ENCODE assay signal across 1 cellular context in the genomic region with DNA sequence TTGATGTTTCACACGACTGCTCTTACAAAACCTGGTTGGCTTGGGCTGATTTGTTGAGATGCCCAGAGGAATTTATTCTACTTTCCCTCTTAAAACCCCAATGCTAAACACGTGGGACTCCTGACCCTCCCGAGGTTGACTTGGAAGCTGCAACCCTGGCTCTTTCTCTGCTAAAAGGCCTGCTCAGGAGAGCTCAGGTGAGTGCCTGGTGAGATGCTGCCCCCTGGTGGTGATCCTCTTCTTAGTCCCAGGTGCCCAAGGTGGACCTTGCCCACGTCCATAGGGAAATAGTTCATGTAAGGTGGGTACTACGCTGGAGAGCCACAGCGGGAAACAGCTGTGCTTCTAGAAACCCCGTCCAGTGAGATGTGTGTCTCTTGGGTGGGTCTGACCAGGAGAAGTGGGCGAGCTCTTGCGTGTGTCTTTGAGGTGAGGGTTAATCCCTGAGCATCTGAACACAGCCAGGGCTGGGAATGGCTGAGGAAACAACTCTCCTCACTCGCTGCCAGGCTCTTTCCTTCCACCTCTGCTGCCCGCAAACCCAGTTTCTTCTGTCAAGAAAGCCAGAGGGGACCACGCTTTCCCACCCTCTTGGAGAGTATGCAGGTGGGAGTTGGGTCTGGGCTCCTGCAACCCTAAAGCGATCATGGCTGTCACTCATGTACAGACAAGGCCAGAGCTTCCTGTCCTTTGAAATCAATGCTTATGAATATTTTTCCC.
TF ChIP-seq lines count a peak whose summit lies in the region.

No MANE protein-coding gene starts in this region.

TF ChIP-seq in GM23338, 12 proteins besides CTCF, POLR2A, EP300 and RAD21 (continued from another document):
- TF ChIP-seq, protein P1, sequence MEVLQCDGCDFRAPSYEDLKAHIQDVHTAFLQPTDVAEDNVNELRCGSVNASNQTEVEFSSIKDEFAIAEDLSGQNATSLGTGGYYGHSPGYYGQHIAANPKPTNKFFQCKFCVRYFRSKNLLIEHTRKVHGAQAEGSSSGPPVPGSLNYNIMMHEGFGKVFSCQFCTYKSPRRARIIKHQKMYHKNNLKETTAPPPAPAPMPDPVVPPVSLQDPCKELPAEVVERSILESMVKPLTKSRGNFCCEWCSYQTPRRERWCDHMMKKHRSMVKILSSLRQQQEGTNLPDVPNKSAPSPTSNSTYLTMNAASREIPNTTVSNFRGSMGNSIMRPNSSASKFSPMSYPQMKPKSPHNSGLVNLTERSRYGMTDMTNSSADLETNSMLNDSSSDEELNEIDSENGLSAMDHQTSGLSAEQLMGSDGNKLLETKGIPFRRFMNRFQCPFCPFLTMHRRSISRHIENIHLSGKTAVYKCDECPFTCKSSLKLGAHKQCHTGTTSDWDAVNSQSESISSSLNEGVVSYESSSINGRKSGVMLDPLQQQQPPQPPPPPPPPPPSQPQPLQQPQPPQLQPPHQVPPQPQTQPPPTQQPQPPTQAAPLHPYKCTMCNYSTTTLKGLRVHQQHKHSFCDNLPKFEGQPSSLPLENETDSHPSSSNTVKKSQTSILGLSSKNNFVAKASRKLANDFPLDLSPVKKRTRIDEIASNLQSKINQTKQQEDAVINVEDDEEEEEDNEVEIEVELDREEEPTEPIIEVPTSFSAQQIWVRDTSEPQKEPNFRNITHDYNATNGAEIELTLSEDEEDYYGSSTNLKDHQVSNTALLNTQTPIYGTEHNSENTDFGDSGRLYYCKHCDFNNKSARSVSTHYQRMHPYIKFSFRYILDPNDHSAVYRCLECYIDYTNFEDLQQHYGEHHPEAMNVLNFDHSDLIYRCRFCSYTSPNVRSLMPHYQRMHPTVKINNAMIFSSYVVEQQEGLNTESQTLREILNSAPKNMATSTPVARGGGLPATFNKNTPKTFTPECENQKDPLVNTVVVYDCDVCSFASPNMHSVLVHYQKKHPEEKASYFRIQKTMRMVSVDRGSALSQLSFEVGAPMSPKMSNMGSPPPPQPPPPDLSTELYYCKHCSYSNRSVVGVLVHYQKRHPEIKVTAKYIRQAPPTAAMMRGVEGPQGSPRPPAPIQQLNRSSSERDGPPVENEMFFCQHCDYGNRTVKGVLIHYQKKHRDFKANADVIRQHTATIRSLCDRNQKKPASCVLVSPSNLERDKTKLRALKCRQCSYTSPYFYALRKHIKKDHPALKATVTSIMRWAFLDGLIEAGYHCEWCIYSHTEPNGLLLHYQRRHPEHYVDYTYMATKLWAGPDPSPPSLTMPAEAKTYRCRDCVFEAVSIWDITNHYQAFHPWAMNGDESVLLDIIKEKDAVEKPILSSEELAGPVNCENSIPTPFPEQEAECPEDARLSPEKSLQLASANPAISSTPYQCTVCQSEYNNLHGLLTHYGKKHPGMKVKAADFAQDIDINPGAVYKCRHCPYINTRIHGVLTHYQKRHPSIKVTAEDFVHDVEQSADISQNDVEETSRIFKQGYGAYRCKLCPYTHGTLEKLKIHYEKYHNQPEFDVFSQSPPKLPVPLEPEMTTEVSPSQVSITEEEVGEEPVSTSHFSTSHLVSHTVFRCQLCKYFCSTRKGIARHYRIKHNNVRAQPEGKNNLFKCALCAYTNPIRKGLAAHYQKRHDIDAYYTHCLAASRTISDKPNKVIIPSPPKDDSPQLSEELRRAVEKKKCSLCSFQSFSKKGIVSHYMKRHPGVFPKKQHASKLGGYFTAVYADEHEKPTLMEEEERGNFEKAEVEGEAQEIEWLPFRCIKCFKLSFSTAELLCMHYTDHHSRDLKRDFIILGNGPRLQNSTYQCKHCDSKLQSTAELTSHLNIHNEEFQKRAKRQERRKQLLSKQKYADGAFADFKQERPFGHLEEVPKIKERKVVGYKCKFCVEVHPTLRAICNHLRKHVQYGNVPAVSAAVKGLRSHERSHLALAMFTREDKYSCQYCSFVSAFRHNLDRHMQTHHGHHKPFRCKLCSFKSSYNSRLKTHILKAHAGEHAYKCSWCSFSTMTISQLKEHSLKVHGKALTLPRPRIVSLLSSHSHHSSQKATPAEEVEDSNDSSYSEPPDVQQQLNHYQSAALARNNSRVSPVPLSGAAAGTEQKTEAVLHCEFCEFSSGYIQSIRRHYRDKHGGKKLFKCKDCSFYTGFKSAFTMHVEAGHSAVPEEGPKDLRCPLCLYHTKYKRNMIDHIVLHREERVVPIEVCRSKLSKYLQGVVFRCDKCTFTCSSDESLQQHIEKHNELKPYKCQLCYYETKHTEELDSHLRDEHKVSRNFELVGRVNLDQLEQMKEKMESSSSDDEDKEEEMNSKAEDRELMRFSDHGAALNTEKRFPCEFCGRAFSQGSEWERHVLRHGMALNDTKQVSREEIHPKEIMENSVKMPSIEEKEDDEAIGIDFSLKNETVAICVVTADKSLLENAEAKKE (CRISPR knock-in tag; IDR thresholded peaks at IDR 0.05) = no peak
- TF ChIP-seq ZNF331 (CRISPR knock-in tag; IDR thresholded peaks at IDR 0.05; ENCODE audit: low read depth) (no peak), NANOG (IDR thresholded peaks at IDR 0.05; ENCODE audit: borderline replicate concordance) (no peak), CREB1 (CRISPR knock-in tag; IDR thresholded peaks at IDR 0.05; ENCODE audit: low read depth) (no peak), EZH2 (IDR thresholded peaks at IDR 0.05; ENCODE audit: low read depth, unreplicated experiment) (no peak)
- TF ChIP-seq, protein P2, sequence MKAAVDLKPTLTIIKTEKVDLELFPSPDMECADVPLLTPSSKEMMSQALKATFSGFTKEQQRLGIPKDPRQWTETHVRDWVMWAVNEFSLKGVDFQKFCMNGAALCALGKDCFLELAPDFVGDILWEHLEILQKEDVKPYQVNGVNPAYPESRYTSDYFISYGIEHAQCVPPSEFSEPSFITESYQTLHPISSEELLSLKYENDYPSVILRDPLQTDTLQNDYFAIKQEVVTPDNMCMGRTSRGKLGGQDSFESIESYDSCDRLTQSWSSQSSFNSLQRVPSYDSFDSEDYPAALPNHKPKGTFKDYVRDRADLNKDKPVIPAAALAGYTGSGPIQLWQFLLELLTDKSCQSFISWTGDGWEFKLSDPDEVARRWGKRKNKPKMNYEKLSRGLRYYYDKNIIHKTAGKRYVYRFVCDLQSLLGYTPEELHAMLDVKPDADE (IDR thresholded peaks at IDR 0.05) = no peak
